8 cellular contexts compared by ENCODE assay signal in the genomic region with DNA sequence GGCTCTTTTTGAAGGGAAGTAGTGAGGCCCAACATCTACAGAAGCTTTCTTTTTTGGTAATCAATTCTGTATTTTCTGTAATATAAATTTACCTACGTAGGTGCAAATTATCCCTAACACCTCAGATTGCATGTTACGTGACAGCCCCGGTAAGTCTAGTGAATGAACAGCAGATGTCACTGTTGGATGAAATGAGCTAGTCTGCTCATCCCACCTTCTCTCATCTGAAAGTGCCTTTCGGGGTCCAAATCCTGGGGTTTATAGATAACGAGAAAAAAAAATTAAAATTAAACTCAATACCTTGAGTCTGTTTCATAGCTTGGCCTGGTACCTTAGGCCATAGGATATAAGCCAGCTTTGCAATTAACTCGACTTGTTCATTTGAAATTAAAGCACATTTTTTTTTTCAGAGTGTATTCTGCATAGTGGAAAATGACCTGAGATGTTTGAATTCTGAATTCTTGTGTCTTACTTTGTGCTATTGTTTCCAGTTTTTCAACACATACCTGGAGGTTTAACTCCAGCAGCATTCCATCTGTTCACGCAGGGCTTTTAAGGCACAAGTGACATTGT.
A peak's percentile ranks its signal among the peaks of the same experiment; 100 is the strongest.
DNase-seq lines count a peak whose midpoint lies in the region; ATAC-seq and TF ChIP-seq lines count a peak whose summit lies in the region.

No MANE protein-coding gene starts in this region.

- TF ChIP-seq POLR2A in adrenal gland (IDR thresholded peaks at IDR 0.05), result no peak

- no peak overlapping the region for H3K27ac ChIP-seq in adrenal gland

- TF ChIP-seq CTCF in adrenal gland (IDR thresholded peaks at IDR 0.05) (peak in 4 of 6 experiments; percentile 8 to 43 (median 28)), nephron progenitor cell (IDR thresholded peaks at IDR 0.05) (peak; percentile 70)

- H3K4me1 Mint-ChIP-seq in nephron progenitor cell, result no peaks in the 10 kb centered on the region

- no peak overlapping the region for H3K4me3 Mint-ChIP-seq in nephron progenitor cell

- no peaks in the 10 kb centered on the region for H3K36me3 Mint-ChIP-seq in nephron progenitor cell (ENCODE audit: low read depth)

- H3K27ac Mint-ChIP-seq in nephron progenitor cell, result no peak overlapping the region

- H3K4me3 ChIP-seq in adrenal gland, result no peak overlapping the region

- H3K27me3 Mint-ChIP-seq in nephron progenitor cell (ENCODE audit: low read depth, poor library complexity), result no peaks in the 10 kb centered on the region

- H3K9me3 Mint-ChIP-seq in nephron progenitor cell, result peaks cover under 1% of the 10 kb centered on the region

- ATAC-seq in GM18502 (IDR thresholded peaks at IDR 0.05; ENCODE audit: poor library complexity, unreplicated experiment) (peak; percentile 74), sciatic nerve (no peak), HG03469 (IDR thresholded peaks at IDR 0.05; ENCODE audit: unreplicated experiment) (no peak), GM19328 (IDR thresholded peaks at IDR 0.05; ENCODE audit: unreplicated experiment) (no peak)

- intact Hi-C loops in adrenal gland (cut with DNase I), result no loop called here
- intact Hi-C loops in sciatic nerve (cut with DNase I), result no loop called here

- H3K9me3 ChIP-seq in adrenal gland (replicated peaks in 1 of 3), result no peaks in the 10 kb centered on the region

- 20 to 25% (median 25%) methylated on average over 7 of the region's 7 CpGs for WGBS in adrenal gland, 4 donors

- H3K36me3 ChIP-seq in adrenal gland (replicated peaks in 1 of 2), result no peaks in the 10 kb centered on the region

- DNase-seq in NCI-H1092 (lab: John Stamatoyannopoulos, UW) (peak; percentile 68), adrenal gland (no peak), nephron progenitor cell (peak; percentile 15), sciatic nerve (ENCODE audit: low spot score) (no peak), NCI-H187 treated with DMSO at 0.1 percent for 48 hours (lab: John Stamatoyannopoulos, UW) (no peak)

- no peaks in the 10 kb centered on the region for H3K4me1 ChIP-seq in adrenal gland (replicated peaks in 1 of 2)

- H3K27me3 ChIP-seq in adrenal gland, result no peaks in the 10 kb centered on the region

Comparison
In these comparisons a context has a peak if more than half of its experiments do, and no peak if none do; other contexts are left out.
1. DNase-seq: peak in NCI-H1092 (single experiment) and nephron progenitor cell (single experiment); none in adrenal gland (0 of 7), sciatic nerve (single experiment) and NCI-H187 treated with DMSO at 0.1 percent for 48 hours (single experiment).